Comparison of ENCODE assay signal across 13 cellular contexts in genomic region chr3:184776916-184777315, GRCh38. TPM values are rescaled to one million over a fixed set of nuclear protein-coding genes. Genes with fewer than 3 reads are reported as not detected.
A peak's percentile ranks its signal among the peaks of the same experiment; 100 is the strongest.
DNase-seq lines count a peak whose midpoint lies in the region; ATAC-seq and TF ChIP-seq lines count a peak whose summit lies in the region.
"Had no signal": no experiment of that assay in that cellular context is flagged by ENCODE, and none has a peak within 500 bp of the region (broad histone marks: within the 10 kb centered on the region; RNA-seq: fewer than 3 reads in every experiment).

No MANE protein-coding gene starts in this region.

- H3K4me1 Mint-ChIP-seq in chondrocyte (ENCODE audit: low read depth) (peaks cover 16% of the 10 kb centered on the region), nephron progenitor cell (peaks cover 87% of the 10 kb centered on the region)

- no peak overlapping the region for H3K27ac Mint-ChIP-seq in chondrocyte (ENCODE audit: unreplicated experiment)
- no peak overlapping the region for H3K27ac Mint-ChIP-seq in nephron progenitor cell

- no peak overlapping the region for H3K4me3 Mint-ChIP-seq in chondrocyte (ENCODE audit: unreplicated experiment)
- H3K4me3 Mint-ChIP-seq in nephron progenitor cell = peak overlapping the region; percentile 26
- H3K4me3 Mint-ChIP-seq: CD4-positive, CD25-positive, alpha-beta regulatory T cell had no signal

- H3K9ac ChIP-seq in BLaER1 = 0 out of 2 replicates have a peak overlapping the region, but pooled peaks have one; percentile 28

- DNase-seq in chondrocyte (ENCODE audit: low spot score) (peak; percentile 29), nephron progenitor cell (no peak), sciatic nerve (ENCODE audit: low spot score) (peak; percentile 41), LoVo (ENCODE audit: low spot score) (no peak)
- DNase-seq in activated effector memory CD4-positive, alpha-beta T cell treated with Interleukin-2 at 50 U/mL for 16 hours = no peak
- DNase-seq: 8988T; AML-193; CD4-positive, CD25-positive, alpha-beta regulatory T cell had no signal

- H4K20me1 ChIP-seq in BLaER1 = no peaks in the 10 kb centered on the region
- H4K20me1 ChIP-seq: BLaER1 treated with 17β-estradiol and CSF1 and Interleukin-3, amounts not matched to agents 10 nM and 100 nM had no signal

- H3K27me3 Mint-ChIP-seq in chondrocyte (ENCODE audit: low read depth) (peaks cover 25% of the 10 kb centered on the region), nephron progenitor cell (ENCODE audit: low read depth, poor library complexity) (peaks cover 13% of the 10 kb centered on the region)

- H3K9me3 Mint-ChIP-seq in chondrocyte (ENCODE audit: low read depth) = no peaks in the 10 kb centered on the region
- no peaks in the 10 kb centered on the region for H3K9me3 Mint-ChIP-seq in nephron progenitor cell

- no peaks in the 10 kb centered on the region for H3K36me3 Mint-ChIP-seq in chondrocyte (ENCODE audit: low read depth)
- H3K36me3 Mint-ChIP-seq in nephron progenitor cell (ENCODE audit: low read depth) = no peaks in the 10 kb centered on the region
- H3K36me3 Mint-ChIP-seq: CD4-positive, CD25-positive, alpha-beta regulatory T cell had no signal

- no peaks in the 10 kb centered on the region for H3K36me3 ChIP-seq in BLaER1
- H3K36me3 ChIP-seq: BLaER1 treated with 17β-estradiol and CSF1 and Interleukin-3, amounts not matched to agents 10 nM and 100 nM had no signal

- intact Hi-C loops in sciatic nerve (cut with DNase I) = loop anchor here (5.0 kb wide), 1 partner anchor 400 kb away; the partner anchor contains the start of gene THPO

- no peaks in the 10 kb centered on the region for H3K27me3 ChIP-seq in BLaER1

- H3K9me3 ChIP-seq in BLaER1 = no peaks in the 10 kb centered on the region
- H3K9me3 ChIP-seq: BLaER1 treated with 17β-estradiol and CSF1 and Interleukin-3, amounts not matched to agents 10 nM and 100 nM had no signal

- TF ChIP-seq CTCF in chondrocyte (IDR thresholded peaks at IDR 0.05) (no peak), nephron progenitor cell (IDR thresholded peaks at IDR 0.05) (no peak)

- no peak overlapping the region for H3K27ac ChIP-seq in BLaER1
- H3K27ac ChIP-seq: BLaER1 treated with 17β-estradiol and CSF1 and Interleukin-3, amounts not matched to agents 10 nM and 100 nM; HL-60 had no signal

- no peak overlapping the region for H3K4me2 ChIP-seq in BLaER1

- ATAC-seq in sciatic nerve (no peak), GM19397 (IDR thresholded peaks at IDR 0.05; ENCODE audit: unreplicated experiment) (no peak), GM21786 (IDR thresholded peaks at IDR 0.05; ENCODE audit: unreplicated experiment) (no peak)

- H3K4me3 ChIP-seq in BLaER1 = no peak overlapping the region
- H3K4me3 ChIP-seq: BLaER1 treated with 17β-estradiol and CSF1 and Interleukin-3, amounts not matched to agents 10 nM and 100 nM had no signal

- H3K4me1 ChIP-seq in BLaER1 = peaks cover 43% of the 10 kb centered on the region

RNA-seq across cellular contexts. Expression of gene VPS8, which starts 35.0 kb away (rescaled TPM):
- total RNA-seq in chondrocyte (53.6 to 55.5 TPM (median 53.7 TPM) in 3 replicates), sciatic nerve (86.4 TPM)

Comparison
In these comparisons a context has a peak if more than half of its experiments do, and no peak if none do; other contexts are left out.
1. DNase-seq: peak in chondrocyte (single experiment) and sciatic nerve (single experiment); none in nephron progenitor cell (single experiment), LoVo (single experiment) and activated effector memory CD4-positive, alpha-beta T cell treated with Interleukin-2 at 50 U/mL for 16 hours (single experiment).